Comparison of ENCODE assay signal across 10 cellular contexts in genomic region chrY:15455978-15456890, GRCh38.
DNase-seq lines count a peak whose midpoint lies in the region; ATAC-seq, FAIRE-seq and TF ChIP-seq lines count a peak whose summit lies in the region.
"Had no signal": no experiment of that assay in that cellular context is flagged by ENCODE, and none has a peak within 500 bp of the region (broad histone marks: within the 10 kb centered on the region; RNA-seq: fewer than 3 reads in every experiment).

No MANE protein-coding gene starts in this region.

- peak; percentile 24 for DNase-seq in 8988T
- DNase-seq in Jurkat, Clone E6-1 (ENCODE audit: low read depth, low spot score): peak; percentile 62
- no peak for DNase-seq in astrocyte (ENCODE audit: low read depth)
- peak; percentile 80 for DNase-seq in prostate gland (ENCODE audit: low spot score)
- DNase-seq in NCI-H187 treated with DMSO at 0.1 percent for 48 hours (lab: John Stamatoyannopoulos, UW): no peak
- no peak for DNase-seq in HTR-8/SVneo (ENCODE audit: insufficient read length, low spot score)
- DNase-seq: H9 had no signal

- H3K27me3 Mint-ChIP-seq in astrocyte (ENCODE audit: low read depth, unreplicated experiment): peaks cover 7% of the 10 kb centered on the region

- no peaks in the 10 kb centered on the region for H3K9me3 ChIP-seq in astrocyte (ENCODE audit: insufficient read depth, low read depth, low read length)
- no peaks in the 10 kb centered on the region for H3K9me3 ChIP-seq in prostate gland

- H3K79me2 ChIP-seq in astrocyte (ENCODE audit: insufficient read depth, low read length): no peaks in the 10 kb centered on the region

- no peaks in the 10 kb centered on the region for H3K9me3 Mint-ChIP-seq in astrocyte (ENCODE audit: unreplicated experiment)
- H3K9me3 Mint-ChIP-seq: H9 had no signal

- 51% methylated on average over 63 of the region's 71 CpGs for WGBS in prostate gland

- no peak overlapping the region for H3K27ac ChIP-seq in astrocyte (ENCODE audit: low read depth, low read length)
- peak overlapping the region; percentile 65 to 75 for H3K27ac ChIP-seq in prostate gland
- H3K27ac ChIP-seq: VCaP had no signal

- H3K4me2 ChIP-seq in astrocyte (ENCODE audit: low read length): peak overlapping the region; percentile 62

- H3K4me1 ChIP-seq in astrocyte (ENCODE audit: insufficient read depth, low read length) (no peaks in the 10 kb centered on the region), prostate gland (replicated peaks) (no peaks in the 10 kb centered on the region)

- H3K4me3 Mint-ChIP-seq in astrocyte (ENCODE audit: unreplicated experiment): no peak overlapping the region
- H3K4me3 Mint-ChIP-seq: H9 had no signal

- H3K36me3 ChIP-seq in astrocyte (ENCODE audit: insufficient read depth, low read length): no peaks in the 10 kb centered on the region
- no peaks in the 10 kb centered on the region for H3K36me3 ChIP-seq in prostate gland

- no peaks in the 10 kb centered on the region for H4K20me1 ChIP-seq in astrocyte (ENCODE audit: insufficient read depth, low read length)

- peak overlapping the region; percentile 47 for H3K4me3 ChIP-seq in Jurkat, Clone E6-1 (ENCODE audit: low read length)
- H3K4me3 ChIP-seq in astrocyte (ENCODE audit: insufficient read depth, low read depth, low read length) (peak overlapping the region; percentile 28), prostate gland (peak overlapping the region; percentile 28 to 35)

- no peak for TF ChIP-seq CTCF in astrocyte (IDR thresholded peaks at IDR 0.05; ENCODE audit: insufficient read depth, low read depth, low read length)
- no peak for TF ChIP-seq CTCF in prostate gland (IDR thresholded peaks at IDR 0.05)

- intact Hi-C loops in prostate gland (cut with DNase I): no loop called here

- peak overlapping the region; percentile 52 for H2AFZ ChIP-seq in astrocyte (ENCODE audit: low read depth, low read length)

- no peak for ATAC-seq in HG03135 (IDR thresholded peaks at IDR 0.05; ENCODE audit: unreplicated experiment)
- no peak for ATAC-seq in GM21825 (IDR thresholded peaks at IDR 0.05; ENCODE audit: unreplicated experiment)

- no peaks in the 10 kb centered on the region for H3K36me3 Mint-ChIP-seq in astrocyte (ENCODE audit: low read depth, unreplicated experiment)

- H3K27me3 ChIP-seq in astrocyte (ENCODE audit: insufficient read depth, low read length) (no peaks in the 10 kb centered on the region), prostate gland (replicated peaks; ENCODE audit: insufficient read depth) (no peaks in the 10 kb centered on the region)

- no peak for FAIRE-seq in astrocyte (lab: Jason Lieb, UNC)
- no peak for FAIRE-seq in HTR-8/SVneo (lab: Jason Lieb, UNC)

- no peak overlapping the region for H3K9ac ChIP-seq in astrocyte (ENCODE audit: low read length)

- H3K27ac Mint-ChIP-seq in astrocyte (ENCODE audit: unreplicated experiment): no peak overlapping the region
- H3K27ac Mint-ChIP-seq: H9 had no signal

- peaks cover 2% of the 10 kb centered on the region for H3K4me1 Mint-ChIP-seq in astrocyte (ENCODE audit: low read depth, unreplicated experiment)
- H3K4me1 Mint-ChIP-seq: H9 had no signal

- TF ChIP-seq POLR2A in prostate gland (IDR thresholded peaks at IDR 0.05): no peak

Comparison
In these comparisons a context has a peak if more than half of its experiments do, and no peak if none do; other contexts are left out.
1. DNase-seq: peak in 8988T (single experiment), Jurkat, Clone E6-1 (single experiment) and prostate gland (single experiment); none in astrocyte (single experiment), NCI-H187 treated with DMSO at 0.1 percent for 48 hours (single experiment) and HTR-8/SVneo (single experiment).
2. Peak in every context shown above with its lines, with median percentiles within 50 percentile points of each other: H3K4me3 ChIP-seq.